ENCODE assay signal across 1 cellular context in the genomic region with DNA sequence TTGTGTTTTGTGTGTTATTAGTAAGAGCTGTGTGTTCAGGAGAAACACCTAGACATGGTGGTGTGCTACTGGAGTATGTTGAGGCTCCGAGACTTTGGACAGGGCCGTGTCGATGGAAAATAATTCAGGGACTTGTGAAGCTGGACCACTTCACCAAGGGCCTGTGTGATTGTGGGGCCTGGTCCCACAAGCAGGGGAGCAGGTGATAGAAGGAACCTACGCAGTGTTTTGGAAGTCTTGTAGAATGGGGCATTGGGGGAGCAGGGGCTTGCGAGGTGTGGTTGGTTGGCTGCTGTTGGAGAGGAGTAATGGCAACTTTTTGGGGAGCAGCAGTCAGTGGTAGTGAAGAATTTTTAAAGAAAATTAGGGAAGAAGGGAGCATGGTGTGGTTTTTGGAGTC.
TF ChIP-seq lines count a peak whose summit lies in the region.

No MANE protein-coding gene starts in this region.

TF ChIP-seq in WTC11, 78 proteins besides CTCF, POLR2A, EP300 and RAD21 (continued from another document):
- TF ChIP-seq, protein P1, sequence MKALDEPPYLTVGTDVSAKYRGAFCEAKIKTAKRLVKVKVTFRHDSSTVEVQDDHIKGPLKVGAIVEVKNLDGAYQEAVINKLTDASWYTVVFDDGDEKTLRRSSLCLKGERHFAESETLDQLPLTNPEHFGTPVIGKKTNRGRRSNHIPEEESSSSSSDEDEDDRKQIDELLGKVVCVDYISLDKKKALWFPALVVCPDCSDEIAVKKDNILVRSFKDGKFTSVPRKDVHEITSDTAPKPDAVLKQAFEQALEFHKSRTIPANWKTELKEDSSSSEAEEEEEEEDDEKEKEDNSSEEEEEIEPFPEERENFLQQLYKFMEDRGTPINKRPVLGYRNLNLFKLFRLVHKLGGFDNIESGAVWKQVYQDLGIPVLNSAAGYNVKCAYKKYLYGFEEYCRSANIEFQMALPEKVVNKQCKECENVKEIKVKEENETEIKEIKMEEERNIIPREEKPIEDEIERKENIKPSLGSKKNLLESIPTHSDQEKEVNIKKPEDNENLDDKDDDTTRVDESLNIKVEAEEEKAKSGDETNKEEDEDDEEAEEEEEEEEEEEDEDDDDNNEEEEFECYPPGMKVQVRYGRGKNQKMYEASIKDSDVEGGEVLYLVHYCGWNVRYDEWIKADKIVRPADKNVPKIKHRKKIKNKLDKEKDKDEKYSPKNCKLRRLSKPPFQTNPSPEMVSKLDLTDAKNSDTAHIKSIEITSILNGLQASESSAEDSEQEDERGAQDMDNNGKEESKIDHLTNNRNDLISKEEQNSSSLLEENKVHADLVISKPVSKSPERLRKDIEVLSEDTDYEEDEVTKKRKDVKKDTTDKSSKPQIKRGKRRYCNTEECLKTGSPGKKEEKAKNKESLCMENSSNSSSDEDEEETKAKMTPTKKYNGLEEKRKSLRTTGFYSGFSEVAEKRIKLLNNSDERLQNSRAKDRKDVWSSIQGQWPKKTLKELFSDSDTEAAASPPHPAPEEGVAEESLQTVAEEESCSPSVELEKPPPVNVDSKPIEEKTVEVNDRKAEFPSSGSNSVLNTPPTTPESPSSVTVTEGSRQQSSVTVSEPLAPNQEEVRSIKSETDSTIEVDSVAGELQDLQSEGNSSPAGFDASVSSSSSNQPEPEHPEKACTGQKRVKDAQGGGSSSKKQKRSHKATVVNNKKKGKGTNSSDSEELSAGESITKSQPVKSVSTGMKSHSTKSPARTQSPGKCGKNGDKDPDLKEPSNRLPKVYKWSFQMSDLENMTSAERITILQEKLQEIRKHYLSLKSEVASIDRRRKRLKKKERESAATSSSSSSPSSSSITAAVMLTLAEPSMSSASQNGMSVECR (CRISPR knock-in tag; IDR thresholded peaks at IDR 0.05; ENCODE audit: borderline replicate concordance) = no peak
- TF ChIP-seq HMGXB4 (CRISPR knock-in tag; IDR thresholded peaks at IDR 0.05) (no peak), SP1 (CRISPR knock-in tag; conservative IDR thresholded peaks at IDR 0.05) (no peak), NR3C1 (CRISPR knock-in tag; conservative IDR thresholded peaks at IDR 0.05; ENCODE audit: low read depth) (no peak), FOXJ3 (CRISPR knock-in tag; IDR thresholded peaks at IDR 0.05; ENCODE audit: borderline replicate concordance) (no peak), CREM (CRISPR knock-in tag; IDR thresholded peaks at IDR 0.05) (no peak), NFATC4 (CRISPR knock-in tag; IDR thresholded peaks at IDR 0.05) (no peak), RORB (CRISPR knock-in tag; IDR thresholded peaks at IDR 0.05) (no peak), TEAD1 (CRISPR knock-in tag; IDR thresholded peaks at IDR 0.05) (no peak), NR2C2 (CRISPR knock-in tag; IDR thresholded peaks at IDR 0.05) (no peak), ZBTB21 (CRISPR knock-in tag; IDR thresholded peaks at IDR 0.05; ENCODE audit: borderline replicate concordance) (no peak), KAT7 (CRISPR knock-in tag; IDR thresholded peaks at IDR 0.05; ENCODE audit: borderline replicate concordance) (no peak)
